ENCODE assay signal across 14 cellular contexts in genomic region chr4:89579776-89580175, GRCh38.
DNase-seq lines count a peak whose midpoint lies in the region; ATAC-seq, FAIRE-seq and TF ChIP-seq lines count a peak whose summit lies in the region.
"Had no signal": no experiment of that assay in that cellular context is flagged by ENCODE, and none has a peak within 500 bp of the region (broad histone marks: within the 10 kb centered on the region; RNA-seq: fewer than 3 reads in every experiment).

No MANE protein-coding gene starts in this region.

- FAIRE-seq in small intestine (lab: Jason Lieb, UNC) = no peak

- H3K27me3 ChIP-seq in adrenal gland (no peaks in the 10 kb centered on the region), hepatocyte (no peaks in the 10 kb centered on the region), small intestine (ENCODE audit: control insufficient read depth in 2 of 2, insufficient read depth in 2 of 2, low read length in 2 of 2) (no peaks in the 10 kb centered on the region), osteoblast (ENCODE audit: insufficient read depth, low read length) (peaks cover 4% of the 10 kb centered on the region)

- 0 to 2% (median 0%) methylated on average over 1 of the region's 1 CpG for WGBS in adrenal gland, 4 donors
- WGBS in hepatocyte (ENCODE audit: low lambda C conversion rate, missing lambda C conversion rate) = 0% methylated on average over 1 of the region's 1 CpG
- WGBS in small intestine, 3 donors = 0% methylated on average over 1 of the region's 1 CpG

- intact Hi-C loops in adrenal gland (cut with DNase I) = no loop called here

- H3K9me3 ChIP-seq in adrenal gland (replicated peaks in 1 of 3) = no peaks in the 10 kb centered on the region
- H3K9me3 ChIP-seq in hepatocyte (ENCODE audit: low read depth) = no peaks in the 10 kb centered on the region
- no peaks in the 10 kb centered on the region for H3K9me3 ChIP-seq in small intestine (ENCODE audit: control insufficient read depth, low read depth)
- H3K9me3 ChIP-seq in osteoblast (ENCODE audit: low read depth, low read length) = no peaks in the 10 kb centered on the region

- TF ChIP-seq POLR2A in adrenal gland (IDR thresholded peaks at IDR 0.05) = no peak

- no peak overlapping the region for H2AFZ ChIP-seq in hepatocyte
- H2AFZ ChIP-seq in osteoblast (ENCODE audit: low read length) = no peak overlapping the region

- H3K27ac ChIP-seq in adrenal gland = peak overlapping the region in 3 of 5 donors; percentile 6 to 49 (median 30)
- H3K27ac ChIP-seq in hepatocyte = peak overlapping the region; percentile 36
- H3K27ac ChIP-seq in small intestine (ENCODE audit: low read depth in 1 of 2, low read length in 1 of 2) = no peak overlapping the region
- no peak overlapping the region for H3K27ac ChIP-seq in osteoblast (ENCODE audit: low read depth, low read length)
- H3K27ac ChIP-seq: HL-60 had no signal

- H3K4me3 ChIP-seq in adrenal gland = no peak overlapping the region
- no peak overlapping the region for H3K4me3 ChIP-seq in hepatocyte
- no peak overlapping the region for H3K4me3 ChIP-seq in small intestine (ENCODE audit: low read depth in 1 of 2, low read length in 2 of 2)
- no peak overlapping the region for H3K4me3 ChIP-seq in osteoblast (ENCODE audit: insufficient read depth, low read length)

- peak; percentile 4 for DNase-seq in DMS53 treated with DMSO at 0.1 percent for 48 hours (lab: John Stamatoyannopoulos, UW; ENCODE audit: unreplicated experiment)
- peak in 3 of 7 donors; percentile 23 to 27 (median 25) for DNase-seq in adrenal gland
- DNase-seq in hepatocyte (ENCODE audit: low spot score) = peak; percentile 23
- DNase-seq in small intestine = peak; percentile 77
- DNase-seq in osteoblast (ENCODE audit: insufficient read length, low spot score, missing footprints) = no peak
- no peak for DNase-seq in T1000 (lab: John Stamatoyannopoulos, UW)
- DNase-seq: CD8-positive, alpha-beta T cell; COR-L47; GOT3; H9; IMR-90; KG1 had no signal

- H3K36me3 ChIP-seq in adrenal gland (replicated peaks in 1 of 2) (no peaks in the 10 kb centered on the region), hepatocyte (replicated peaks; ENCODE audit: insufficient read depth, low read depth) (no peaks in the 10 kb centered on the region), small intestine (ENCODE audit: control insufficient read depth in 2 of 2, insufficient read depth in 2 of 2, low read length in 2 of 2) (no peaks in the 10 kb centered on the region), osteoblast (ENCODE audit: insufficient read depth, low read length) (no peaks in the 10 kb centered on the region)

- ATAC-seq in HG03457 (IDR thresholded peaks at IDR 0.05; ENCODE audit: unreplicated experiment) = no peak
- ATAC-seq: CD8-positive, alpha-beta T cell had no signal

- H3K9me2 ChIP-seq in hepatocyte (replicated peaks; ENCODE audit: insufficient read depth) = no peaks in the 10 kb centered on the region

- H4K20me1 ChIP-seq in hepatocyte (ENCODE audit: insufficient read depth, poor library complexity, severe bottlenecking) (no peaks in the 10 kb centered on the region), osteoblast (ENCODE audit: insufficient read depth, low read length) (no peaks in the 10 kb centered on the region)

- TF ChIP-seq CTCF in adrenal gland (IDR thresholded peaks at IDR 0.05) (no peak), hepatocyte (IDR thresholded peaks at IDR 0.05; ENCODE audit: poor library complexity) (no peak), osteoblast (IDR thresholded peaks at IDR 0.05; ENCODE audit: extremely low read depth, low read depth, low read length) (no peak)

- peaks cover 0 to 5% of the 10 kb centered on the region in 2 donors for H3K4me1 ChIP-seq in adrenal gland (replicated peaks in 1 of 2)
- H3K4me1 ChIP-seq in hepatocyte (ENCODE audit: insufficient read depth) = no peaks in the 10 kb centered on the region
- no peaks in the 10 kb centered on the region for H3K4me1 ChIP-seq in small intestine (ENCODE audit: control insufficient read depth in 2 of 2, insufficient read depth in 1 of 2, low read depth in 1 of 2, low read length in 1 of 2)
- no peaks in the 10 kb centered on the region for H3K4me1 ChIP-seq in osteoblast (ENCODE audit: insufficient read depth, low read length)

- H3K79me2 ChIP-seq in hepatocyte (no peaks in the 10 kb centered on the region), osteoblast (ENCODE audit: insufficient read depth, low read length) (no peaks in the 10 kb centered on the region)

- H3K4me2 ChIP-seq in hepatocyte = no peak overlapping the region
- no peak overlapping the region for H3K4me2 ChIP-seq in osteoblast (ENCODE audit: insufficient read depth, low read length)

Comparison
In these comparisons a context has a peak if more than half of its experiments do, and no peak if none do; other contexts are left out.
1. DNase-seq: peak in DMS53 treated with DMSO at 0.1 percent for 48 hours (single experiment), hepatocyte (single experiment) and small intestine (single experiment); none in osteoblast (single experiment) and T1000 (single experiment).
2. H3K27ac ChIP-seq: peak in adrenal gland (3 of 5) and hepatocyte (single experiment); none in small intestine (0 of 2) and osteoblast (single experiment).